Comparison of ENCODE assay signal across 1 cellular context in genomic region chr7:114933665-114934064, GRCh38.
TF ChIP-seq lines count a peak whose summit lies in the region.

No MANE protein-coding gene starts in this region.

TF ChIP-seq in GM23338, 12 proteins besides CTCF, POLR2A, EP300 and RAD21 (continued from another document):
- TF ChIP-seq REST (IDR thresholded peaks at IDR 0.05; ENCODE audit: unreplicated experiment) = no peak
- TF ChIP-seq STAT1 (IDR thresholded peaks at IDR 0.05; ENCODE audit: unreplicated experiment) = no peak
- TF ChIP-seq JUNB (IDR thresholded peaks at IDR 0.05; ENCODE audit: unreplicated experiment) = no peak
- no peak for TF ChIP-seq CREB1 (CRISPR knock-in tag; IDR thresholded peaks at IDR 0.05; ENCODE audit: low read depth)
- TF ChIP-seq ZNF331 (CRISPR knock-in tag; IDR thresholded peaks at IDR 0.05; ENCODE audit: low read depth) = no peak
- no peak for TF ChIP-seq ZNF114 (CRISPR knock-in tag; IDR thresholded peaks at IDR 0.05)
- no peak for TF ChIP-seq POLR2AphosphoS5 (IDR thresholded peaks at IDR 0.05; ENCODE audit: low read depth)
- no peak for TF ChIP-seq ETS1 (IDR thresholded peaks at IDR 0.05)
- TF ChIP-seq NANOG (IDR thresholded peaks at IDR 0.05; ENCODE audit: borderline replicate concordance) = no peak
- TF ChIP-seq, protein P1, sequence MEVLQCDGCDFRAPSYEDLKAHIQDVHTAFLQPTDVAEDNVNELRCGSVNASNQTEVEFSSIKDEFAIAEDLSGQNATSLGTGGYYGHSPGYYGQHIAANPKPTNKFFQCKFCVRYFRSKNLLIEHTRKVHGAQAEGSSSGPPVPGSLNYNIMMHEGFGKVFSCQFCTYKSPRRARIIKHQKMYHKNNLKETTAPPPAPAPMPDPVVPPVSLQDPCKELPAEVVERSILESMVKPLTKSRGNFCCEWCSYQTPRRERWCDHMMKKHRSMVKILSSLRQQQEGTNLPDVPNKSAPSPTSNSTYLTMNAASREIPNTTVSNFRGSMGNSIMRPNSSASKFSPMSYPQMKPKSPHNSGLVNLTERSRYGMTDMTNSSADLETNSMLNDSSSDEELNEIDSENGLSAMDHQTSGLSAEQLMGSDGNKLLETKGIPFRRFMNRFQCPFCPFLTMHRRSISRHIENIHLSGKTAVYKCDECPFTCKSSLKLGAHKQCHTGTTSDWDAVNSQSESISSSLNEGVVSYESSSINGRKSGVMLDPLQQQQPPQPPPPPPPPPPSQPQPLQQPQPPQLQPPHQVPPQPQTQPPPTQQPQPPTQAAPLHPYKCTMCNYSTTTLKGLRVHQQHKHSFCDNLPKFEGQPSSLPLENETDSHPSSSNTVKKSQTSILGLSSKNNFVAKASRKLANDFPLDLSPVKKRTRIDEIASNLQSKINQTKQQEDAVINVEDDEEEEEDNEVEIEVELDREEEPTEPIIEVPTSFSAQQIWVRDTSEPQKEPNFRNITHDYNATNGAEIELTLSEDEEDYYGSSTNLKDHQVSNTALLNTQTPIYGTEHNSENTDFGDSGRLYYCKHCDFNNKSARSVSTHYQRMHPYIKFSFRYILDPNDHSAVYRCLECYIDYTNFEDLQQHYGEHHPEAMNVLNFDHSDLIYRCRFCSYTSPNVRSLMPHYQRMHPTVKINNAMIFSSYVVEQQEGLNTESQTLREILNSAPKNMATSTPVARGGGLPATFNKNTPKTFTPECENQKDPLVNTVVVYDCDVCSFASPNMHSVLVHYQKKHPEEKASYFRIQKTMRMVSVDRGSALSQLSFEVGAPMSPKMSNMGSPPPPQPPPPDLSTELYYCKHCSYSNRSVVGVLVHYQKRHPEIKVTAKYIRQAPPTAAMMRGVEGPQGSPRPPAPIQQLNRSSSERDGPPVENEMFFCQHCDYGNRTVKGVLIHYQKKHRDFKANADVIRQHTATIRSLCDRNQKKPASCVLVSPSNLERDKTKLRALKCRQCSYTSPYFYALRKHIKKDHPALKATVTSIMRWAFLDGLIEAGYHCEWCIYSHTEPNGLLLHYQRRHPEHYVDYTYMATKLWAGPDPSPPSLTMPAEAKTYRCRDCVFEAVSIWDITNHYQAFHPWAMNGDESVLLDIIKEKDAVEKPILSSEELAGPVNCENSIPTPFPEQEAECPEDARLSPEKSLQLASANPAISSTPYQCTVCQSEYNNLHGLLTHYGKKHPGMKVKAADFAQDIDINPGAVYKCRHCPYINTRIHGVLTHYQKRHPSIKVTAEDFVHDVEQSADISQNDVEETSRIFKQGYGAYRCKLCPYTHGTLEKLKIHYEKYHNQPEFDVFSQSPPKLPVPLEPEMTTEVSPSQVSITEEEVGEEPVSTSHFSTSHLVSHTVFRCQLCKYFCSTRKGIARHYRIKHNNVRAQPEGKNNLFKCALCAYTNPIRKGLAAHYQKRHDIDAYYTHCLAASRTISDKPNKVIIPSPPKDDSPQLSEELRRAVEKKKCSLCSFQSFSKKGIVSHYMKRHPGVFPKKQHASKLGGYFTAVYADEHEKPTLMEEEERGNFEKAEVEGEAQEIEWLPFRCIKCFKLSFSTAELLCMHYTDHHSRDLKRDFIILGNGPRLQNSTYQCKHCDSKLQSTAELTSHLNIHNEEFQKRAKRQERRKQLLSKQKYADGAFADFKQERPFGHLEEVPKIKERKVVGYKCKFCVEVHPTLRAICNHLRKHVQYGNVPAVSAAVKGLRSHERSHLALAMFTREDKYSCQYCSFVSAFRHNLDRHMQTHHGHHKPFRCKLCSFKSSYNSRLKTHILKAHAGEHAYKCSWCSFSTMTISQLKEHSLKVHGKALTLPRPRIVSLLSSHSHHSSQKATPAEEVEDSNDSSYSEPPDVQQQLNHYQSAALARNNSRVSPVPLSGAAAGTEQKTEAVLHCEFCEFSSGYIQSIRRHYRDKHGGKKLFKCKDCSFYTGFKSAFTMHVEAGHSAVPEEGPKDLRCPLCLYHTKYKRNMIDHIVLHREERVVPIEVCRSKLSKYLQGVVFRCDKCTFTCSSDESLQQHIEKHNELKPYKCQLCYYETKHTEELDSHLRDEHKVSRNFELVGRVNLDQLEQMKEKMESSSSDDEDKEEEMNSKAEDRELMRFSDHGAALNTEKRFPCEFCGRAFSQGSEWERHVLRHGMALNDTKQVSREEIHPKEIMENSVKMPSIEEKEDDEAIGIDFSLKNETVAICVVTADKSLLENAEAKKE (CRISPR knock-in tag; IDR thresholded peaks at IDR 0.05) = no peak
- no peak for TF ChIP-seq EZH2phosphoT487 (IDR thresholded peaks at IDR 0.05; ENCODE audit: unreplicated experiment)
TF ChIP-seq in GM23338: peak in this region for 0.
